In genomic region chr18:58788971-58789797, GRCh38 we compare ENCODE assay signal across 11 cellular contexts.
A peak's percentile ranks its signal among the peaks of the same experiment; 100 is the strongest.
DNase-seq lines count a peak whose midpoint lies in the region; ATAC-seq and TF ChIP-seq lines count a peak whose summit lies in the region.
"Had no signal": no experiment of that assay in that cellular context is flagged by ENCODE, and none has a peak within 500 bp of the region (broad histone marks: within the 10 kb centered on the region; RNA-seq: fewer than 3 reads in every experiment).

No MANE protein-coding gene starts in this region.

- H3K36me3 Mint-ChIP-seq in stimulated activated effector memory CD8-positive, alpha-beta T cell treated with anti-CD3 and anti-CD28 coated beads, Interleukin-12 subunit alpha, Interleukin-12 subunit beta, amount 100 ng/mL, for 72 hours, result no peaks in the 10 kb centered on the region

- whole genome bisulfite sequencing in right cardiac atrium, result 44% methylated on average over 11 of the region's 11 CpGs
- 67 to 73% (median 68%) methylated on average over 11 of the region's 11 CpGs for WGBS in psoas muscle, 3 donors

- no peak overlapping the region for H3K27ac Mint-ChIP-seq in stimulated activated effector memory CD8-positive, alpha-beta T cell treated with anti-CD3 and anti-CD28 coated beads, Interleukin-12 subunit alpha, Interleukin-12 subunit beta, amount 100 ng/mL, for 72 hours

- ATAC-seq in right cardiac atrium (peak; percentile 72 to 90), psoas muscle (no peak), GM18511 (IDR thresholded peaks at IDR 0.05; ENCODE audit: unreplicated experiment) (no peak), HG03432 (IDR thresholded peaks at IDR 0.05; ENCODE audit: unreplicated experiment) (no peak)
- no peak for ATAC-seq in stimulated activated effector memory CD8-positive, alpha-beta T cell treated with anti-CD3 and anti-CD28 coated beads, Interleukin-12 subunit alpha, Interleukin-12 subunit beta, amount 100 ng/mL, for 72 hours
- ATAC-seq: HCT116 had no signal

- intact Hi-C loops in right cardiac atrium (cut with DNase I) (loop anchor here in 2 of 4 donors (10.0 kb wide), 3 partner anchors 66 to 206 kb away; partner anchors contain the start of gene ZNF532 (in 1 of the 2)), psoas muscle (cut with DNase I) (loop anchor here in 1 of 2 donors (2.0 to 10.0 kb wide), 2 partner anchors 146 to 266 kb away; no protein-coding TSS in a partner anchor)

- H3K9me3 ChIP-seq in right cardiac atrium (ENCODE audit: control insufficient read depth, low read length) (no peaks in the 10 kb centered on the region), psoas muscle (no peaks in the 10 kb centered on the region)

- DNase-seq in ELF-1 (ENCODE audit: low read depth, low spot score) (peak; percentile 91), astrocyte of the hippocampus (ENCODE audit: low read depth, low spot score) (peak; percentile 54), right cardiac atrium (peak; percentile 78 to 84 (median 84)), psoas muscle (peak; percentile 28 to 58)
- DNase-seq in stimulated activated effector memory CD8-positive, alpha-beta T cell treated with anti-CD3 and anti-CD28 coated beads, Interleukin-12 subunit alpha, Interleukin-12 subunit beta, amount 100 ng/mL, for 72 hours (ENCODE audit: low spot score in 2 of 2), result no peak
- no peak for DNase-seq in activated CD4-positive, CD25-positive, alpha-beta regulatory T cell (lab: John Stamatoyannopoulos, UW)
- DNase-seq: DND-41, NCI-H187 treated with DMSO at 0.1 percent for 48 hours had no signal

- H3K4me3 Mint-ChIP-seq in stimulated activated effector memory CD8-positive, alpha-beta T cell treated with anti-CD3 and anti-CD28 coated beads, Interleukin-12 subunit alpha, Interleukin-12 subunit beta, amount 100 ng/mL, for 72 hours, result no peak overlapping the region

- no peak for TF ChIP-seq CTCF in psoas muscle (IDR thresholded peaks at IDR 0.05)

- no peaks in the 10 kb centered on the region for H3K9me3 Mint-ChIP-seq in stimulated activated effector memory CD8-positive, alpha-beta T cell treated with anti-CD3 and anti-CD28 coated beads, Interleukin-12 subunit alpha, Interleukin-12 subunit beta, amount 100 ng/mL, for 72 hours

- H3K27ac ChIP-seq in right cardiac atrium (ENCODE audit: low read length) (peak overlapping the region; percentile 64), psoas muscle (peak overlapping the region; percentile 52)

- H3K27me3 ChIP-seq in right cardiac atrium (ENCODE audit: control insufficient read depth, insufficient read depth) (no peaks in the 10 kb centered on the region), psoas muscle (ENCODE audit: insufficient read depth in 3 of 3, low read length in 2 of 3) (no peaks in the 10 kb centered on the region)

- H3K4me1 Mint-ChIP-seq in stimulated activated effector memory CD8-positive, alpha-beta T cell treated with anti-CD3 and anti-CD28 coated beads, Interleukin-12 subunit alpha, Interleukin-12 subunit beta, amount 100 ng/mL, for 72 hours, result no peaks in the 10 kb centered on the region

- peaks cover 14% of the 10 kb centered on the region for H3K4me1 ChIP-seq in right cardiac atrium (ENCODE audit: control insufficient read depth, insufficient read depth, low read length)
- H3K4me1 ChIP-seq in psoas muscle, result peaks cover 39% of the 10 kb centered on the region

- no peaks in the 10 kb centered on the region for H3K36me3 ChIP-seq in psoas muscle (ENCODE audit: insufficient read depth in 1 of 2, low read depth in 1 of 2)

- H3K4me3 ChIP-seq in right cardiac atrium (ENCODE audit: low read length), result no peak overlapping the region
- no peak overlapping the region for H3K4me3 ChIP-seq in psoas muscle

Comparison
In these comparisons a context has a peak if more than half of its experiments do, and no peak if none do; other contexts are left out.
1. DNase-seq: peak in ELF-1 (single experiment), astrocyte of the hippocampus (single experiment), right cardiac atrium (3 of 3) and psoas muscle (2 of 2); none in stimulated activated effector memory CD8-positive, alpha-beta T cell treated with anti-CD3 and anti-CD28 coated beads, Interleukin-12 subunit alpha, Interleukin-12 subunit beta, amount 100 ng/mL, for 72 hours (0 of 2) and activated CD4-positive, CD25-positive, alpha-beta regulatory T cell (0 of 4).
2. ATAC-seq: peak in right cardiac atrium (2 of 2); none in psoas muscle (0 of 4), GM18511 (single experiment), stimulated activated effector memory CD8-positive, alpha-beta T cell treated with anti-CD3 and anti-CD28 coated beads, Interleukin-12 subunit alpha, Interleukin-12 subunit beta, amount 100 ng/mL, for 72 hours (single experiment) and HG03432 (single experiment).